Comparison of ENCODE assay signal across 1 cellular context in genomic region chrX:73964607-73965006, GRCh38.
TF ChIP-seq lines count a peak whose summit lies in the region.

No MANE protein-coding gene starts in this region.

TF ChIP-seq in WTC11, 78 proteins besides CTCF, POLR2A, EP300 and RAD21 (continued from another document):
- no peak for TF ChIP-seq PRDM15 (CRISPR knock-in tag; IDR thresholded peaks at IDR 0.05)
- TF ChIP-seq NR1H2 (CRISPR knock-in tag; IDR thresholded peaks at IDR 0.05) = no peak
- no peak for TF ChIP-seq ZNF416 (CRISPR knock-in tag; IDR thresholded peaks at IDR 0.05)
- TF ChIP-seq PREB (CRISPR knock-in tag; IDR thresholded peaks at IDR 0.05; ENCODE audit: borderline replicate concordance) = no peak
- TF ChIP-seq MLX (CRISPR knock-in tag; IDR thresholded peaks at IDR 0.05) = no peak
